Comparison of ENCODE assay signal across 15 cellular contexts in the genomic region with DNA sequence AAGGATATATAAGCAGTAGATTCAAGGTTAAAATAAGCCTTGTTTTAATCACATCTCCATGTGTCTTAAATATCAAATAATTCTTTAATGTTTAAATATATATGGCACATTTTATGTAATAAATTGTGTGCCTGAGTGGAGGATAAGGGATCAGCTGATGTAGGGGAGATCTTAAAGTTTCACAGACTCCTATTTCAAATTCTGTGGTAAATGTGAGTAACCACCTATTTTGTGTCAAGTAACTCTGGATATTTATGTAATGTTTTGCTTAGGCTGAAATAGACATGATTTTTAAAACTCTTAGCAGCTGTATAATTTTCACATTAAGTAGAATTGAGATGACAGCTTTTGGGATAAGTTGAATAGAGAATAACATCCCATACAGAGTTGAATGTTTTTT. TPM values are rescaled to one million over a fixed set of nuclear protein-coding genes. Genes with fewer than 3 reads are reported as not detected.
DNase-seq lines count a peak whose midpoint lies in the region; ATAC-seq and TF ChIP-seq lines count a peak whose summit lies in the region.
"Had no signal": no experiment of that assay in that cellular context is flagged by ENCODE, and none has a peak within 500 bp of the region (broad histone marks: within the 10 kb centered on the region; RNA-seq: fewer than 3 reads in every experiment).

No MANE protein-coding gene starts in this region.

- H3K9me3 Mint-ChIP-seq in osteocyte (ENCODE audit: unreplicated experiment) (no peaks in the 10 kb centered on the region), endothelial cell (ENCODE audit: unreplicated experiment) (no peaks in the 10 kb centered on the region)
- H3K9me3 Mint-ChIP-seq: activated B cell treated with CpG ODN at 0.5 μM for 24 hours; activated CD8-positive, alpha-beta T cell treated with anti-CD3 and anti-CD28 coated beads for 36 hours; central memory CD8-positive, alpha-beta T cell had no signal

- TF ChIP-seq CTCF in choroid plexus epithelial cell (conservative IDR thresholded peaks at IDR 0.05; ENCODE audit: low read depth, low read length) (no peak), osteocyte (IDR thresholded peaks at IDR 0.05) (no peak), endothelial cell (IDR thresholded peaks at IDR 0.05; ENCODE audit: unreplicated experiment) (no peak)

- no peaks in the 10 kb centered on the region for H4K20me1 ChIP-seq in BLaER1

- no peaks in the 10 kb centered on the region for H3K9me3 ChIP-seq in BLaER1
- H3K9me3 ChIP-seq: adrenal gland, mucosa of descending colon had no signal

- H3K27me3 Mint-ChIP-seq in osteocyte (ENCODE audit: unreplicated experiment): no peaks in the 10 kb centered on the region
- H3K27me3 Mint-ChIP-seq in endothelial cell (ENCODE audit: unreplicated experiment): no peaks in the 10 kb centered on the region
- H3K27me3 Mint-ChIP-seq: activated CD8-positive, alpha-beta T cell treated with anti-CD3 and anti-CD28 coated beads for 36 hours; central memory CD8-positive, alpha-beta T cell had no signal

- DNase-seq in RPMI7951 (ENCODE audit: low read depth) (peak; percentile 11), choroid plexus epithelial cell (ENCODE audit: low read depth) (peak; percentile 56), osteocyte (ENCODE audit: extremely low spot score, unreplicated experiment) (no peak), EL (no peak), NCI-H2196 (lab: John Stamatoyannopoulos, UW; ENCODE audit: unreplicated experiment) (no peak), endothelial cell (ENCODE audit: low spot score) (no peak)
- DNase-seq: activated B cell treated with CpG ODN at 0.5 μM for 24 hours had no signal

- H3K4me2 ChIP-seq in BLaER1: peak overlapping the region; percentile 40; the same call in 1 of the 2 replicates

- H3K27me3 ChIP-seq in BLaER1: no peaks in the 10 kb centered on the region
- H3K27me3 ChIP-seq: adrenal gland had no signal

- H3K4me3 ChIP-seq in BLaER1 (no peak overlapping the region), choroid plexus epithelial cell (ENCODE audit: low read depth, low read length) (no peak overlapping the region)
- H3K4me3 ChIP-seq: adrenal gland, mucosa of descending colon had no signal

- H3K36me3 Mint-ChIP-seq in osteocyte (ENCODE audit: unreplicated experiment) (peaks cover 29% of the 10 kb centered on the region), endothelial cell (ENCODE audit: low read depth, unreplicated experiment) (peaks cover 5% of the 10 kb centered on the region)

- H3K36me3 ChIP-seq in BLaER1: no peaks in the 10 kb centered on the region

- H3K4me1 Mint-ChIP-seq in osteocyte (ENCODE audit: unreplicated experiment): peaks cover 40% of the 10 kb centered on the region
- no peaks in the 10 kb centered on the region for H3K4me1 Mint-ChIP-seq in endothelial cell (ENCODE audit: unreplicated experiment)

- ATAC-seq in activated CD4-positive, CD25-positive, alpha-beta regulatory T cell treated with anti-CD3 and anti-CD28 coated beads, Interleukin-2, amount 50 U/mL, for 24 hours: no peak

- no peak overlapping the region for H3K4me3 Mint-ChIP-seq in osteocyte (ENCODE audit: unreplicated experiment)
- H3K4me3 Mint-ChIP-seq in endothelial cell (ENCODE audit: unreplicated experiment): no peak overlapping the region
- H3K4me3 Mint-ChIP-seq: activated B cell treated with CpG ODN at 0.5 μM for 24 hours; activated CD8-positive, alpha-beta T cell treated with anti-CD3 and anti-CD28 coated beads for 36 hours; central memory CD8-positive, alpha-beta T cell had no signal

- H3K27ac ChIP-seq in BLaER1: no peak overlapping the region
- H3K27ac ChIP-seq: adrenal gland, C4-2B had no signal

- H3K27ac Mint-ChIP-seq in osteocyte (ENCODE audit: unreplicated experiment) (peak overlapping the region; percentile 69), endothelial cell (ENCODE audit: unreplicated experiment) (no peak overlapping the region)
- H3K27ac Mint-ChIP-seq: activated B cell treated with CpG ODN at 0.5 μM for 24 hours had no signal

- H3K9ac ChIP-seq in BLaER1: no peak overlapping the region

- H3K4me1 ChIP-seq in BLaER1: peaks cover 17% of the 10 kb centered on the region

RNA-seq across cellular contexts. Expression of a gene that starts 41.3 kb away (rescaled TPM):
- total RNA-seq in RPMI7951 (2014; rRNA removed; shearing (Covaris generic)): 25.2 and 28.4 TPM in 2 replicates
- total RNA-seq in osteocyte (0.30 and 0.44 TPM in 2 replicates), endothelial cell (ENCODE audit: unreplicated experiment) (15.1 TPM)
- total RNA-seq: G401 had no signal

Comparison
In these comparisons a context has a peak if more than half of its experiments do, and no peak if none do; other contexts are left out.
1. DNase-seq: peak in RPMI7951 (single experiment) and choroid plexus epithelial cell (single experiment); none in osteocyte (single experiment), EL (single experiment), NCI-H2196 (single experiment) and endothelial cell (single experiment).
2. RNA of a gene that starts 41.3 kb away (total RNA-seq): 25.2 to 28.4 TPM in RPMI7951 and 15.1 TPM in endothelial cell (single experiment); 0.30 to 0.44 TPM in osteocyte; every median in the first group is over 10 times any median in the second.